ENCODE assay signal across 17 cellular contexts in the genomic region with DNA sequence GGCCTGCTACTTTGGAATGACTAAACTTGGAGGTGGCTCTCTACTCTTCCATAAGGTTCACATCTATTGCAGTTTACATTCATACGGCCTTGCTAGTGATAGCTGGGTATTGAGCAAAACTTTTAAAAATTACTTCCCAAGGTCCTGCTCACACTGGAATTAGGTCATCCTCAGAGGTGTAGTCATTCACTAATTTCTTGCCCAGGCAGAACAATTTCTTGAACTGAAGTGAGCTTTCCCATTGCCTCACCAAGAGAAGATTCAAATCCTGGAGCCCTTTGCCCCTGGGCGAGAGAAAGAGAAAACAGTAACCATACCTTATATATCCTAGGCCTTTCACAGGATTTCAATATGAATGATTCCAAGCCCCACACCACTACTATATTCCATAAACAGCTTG.
A peak's percentile ranks its signal among the peaks of the same experiment; 100 is the strongest.
DNase-seq lines count a peak whose midpoint lies in the region; ATAC-seq and TF ChIP-seq lines count a peak whose summit lies in the region.
"Had no signal": no experiment of that assay in that cellular context is flagged by ENCODE, and none has a peak within 500 bp of the region (broad histone marks: within the 10 kb centered on the region; RNA-seq: fewer than 3 reads in every experiment).

No MANE protein-coding gene starts in this region.

- H3K27ac ChIP-seq in HUES6 (ENCODE audit: low read depth, low read length): peak overlapping the region; percentile 10; the same call in 1 of the 2 replicates
- no peak overlapping the region for H3K27ac ChIP-seq in mammary epithelial cell (ENCODE audit: insufficient read depth, low read depth, low read length)
- peak overlapping the region; percentile 32 for H3K27ac ChIP-seq in epithelial cell of prostate
- H3K27ac ChIP-seq: BLaER1 had no signal

- H4K20me1 ChIP-seq in mammary epithelial cell (ENCODE audit: insufficient read depth, low read length): no peaks in the 10 kb centered on the region

- H3K27me3 Mint-ChIP-seq in mesothelial cell of epicardium (ENCODE audit: low read depth): no peaks in the 10 kb centered on the region
- no peaks in the 10 kb centered on the region for H3K27me3 Mint-ChIP-seq in chondrocyte (ENCODE audit: low read depth)
- H3K27me3 Mint-ChIP-seq: CD4-positive, alpha-beta memory T cell had no signal

- H3K9ac ChIP-seq in HUES6 (ENCODE audit: low read length): no peak overlapping the region
- H3K9ac ChIP-seq in mammary epithelial cell (ENCODE audit: insufficient read depth, low read length): no peak overlapping the region
- H3K9ac ChIP-seq: BLaER1 had no signal

- 53% methylated on average over 2 of the region's 2 CpGs for WGBS in mammary epithelial cell (ENCODE audit: low coverage, missing lambda C conversion rate)

- H2AFZ ChIP-seq in mammary epithelial cell (ENCODE audit: low read depth, low read length): no peak overlapping the region

- BruUV-seq in mammary epithelial cell (replicated peaks; lab: Mats Ljungman, UMichigan): no TSS peak

- H3K9me3 Mint-ChIP-seq in mesothelial cell of epicardium: peaks cover 6% of the 10 kb centered on the region
- H3K9me3 Mint-ChIP-seq in chondrocyte (ENCODE audit: low read depth): peaks cover 6% of the 10 kb centered on the region
- H3K9me3 Mint-ChIP-seq in activated naive CD4-positive, alpha-beta T cell treated with anti-CD3 and anti-CD28 coated beads, Interleukin-2, amount 50 U/mL, for 72 hours: no peaks in the 10 kb centered on the region
- H3K9me3 Mint-ChIP-seq: CD14-positive monocyte; CD4-positive, alpha-beta memory T cell had no signal

- DNase-seq in mammary epithelial cell (peak; percentile 45), epithelial cell of prostate (ENCODE audit: low read depth, low spot score) (no peak), mesothelial cell of epicardium (ENCODE audit: low spot score in 2 of 2, unreplicated experiment in 2 of 2) (no peak), chondrocyte (ENCODE audit: low spot score) (no peak), SKM-1 treated with dmso at 0.1 percent for 144 hours (lab: John Stamatoyannopoulos, UW; ENCODE audit: unreplicated experiment) (no peak)
- no peak for DNase-seq in activated naive CD4-positive, alpha-beta T cell treated with anti-CD3 and anti-CD28 coated beads, Interleukin-2, amount 50 U/mL, for 72 hours (ENCODE audit: low spot score in 2 of 2)
- DNase-seq: 8988T; CD4-positive, alpha-beta memory T cell; DMS153; DMS79; GDM1; GOT3; H7 had no signal

- H3K79me2 ChIP-seq in mammary epithelial cell (ENCODE audit: insufficient read depth, low read length): no peaks in the 10 kb centered on the region

- H3K36me3 ChIP-seq in HUES6 (ENCODE audit: control insufficient read depth, insufficient read depth, low read length): no peaks in the 10 kb centered on the region
- no peaks in the 10 kb centered on the region for H3K36me3 ChIP-seq in mammary epithelial cell (ENCODE audit: insufficient read depth, low read length)
- H3K36me3 ChIP-seq: BLaER1 had no signal

- ATAC-seq in GM21381 (IDR thresholded peaks at IDR 0.05; ENCODE audit: unreplicated experiment): no peak
- ATAC-seq in activated naive CD4-positive, alpha-beta T cell treated with anti-CD3 and anti-CD28 coated beads, Interleukin-2, amount 50 U/mL, for 72 hours: no peak

- no peaks in the 10 kb centered on the region for H3K36me3 Mint-ChIP-seq in mesothelial cell of epicardium
- H3K36me3 Mint-ChIP-seq in chondrocyte (ENCODE audit: low read depth): no peaks in the 10 kb centered on the region
- no peaks in the 10 kb centered on the region for H3K36me3 Mint-ChIP-seq in activated naive CD4-positive, alpha-beta T cell treated with anti-CD3 and anti-CD28 coated beads, Interleukin-2, amount 50 U/mL, for 72 hours
- H3K36me3 Mint-ChIP-seq: CD14-positive monocyte; CD4-positive, alpha-beta memory T cell had no signal

- in situ Hi-C loops in mammary epithelial cell (cut with MboI; ENCODE audit: low sequenced_read_pairs in 2 of 2): no loop called here

- H3K4me1 ChIP-seq in HUES6 (ENCODE audit: control insufficient read depth, insufficient read depth, low read length): peaks cover 38% of the 10 kb centered on the region
- H3K4me1 ChIP-seq in mammary epithelial cell (ENCODE audit: insufficient read depth, low read length): peaks cover 15% of the 10 kb centered on the region
- H3K4me1 ChIP-seq: BLaER1 had no signal

- H3K4me1 Mint-ChIP-seq in mesothelial cell of epicardium: peaks cover 30% of the 10 kb centered on the region
- H3K4me1 Mint-ChIP-seq in chondrocyte (ENCODE audit: low read depth): peaks cover 27% of the 10 kb centered on the region
- H3K4me1 Mint-ChIP-seq: CD4-positive, alpha-beta memory T cell had no signal

- H3K4me3 ChIP-seq in HUES6 (ENCODE audit: low read depth, low read length) (no peak overlapping the region), mammary epithelial cell (replicated peaks in 1 of 3; ENCODE audit: insufficient read depth in 1 of 3, low read depth in 2 of 3, low read length in 3 of 3) (no peak overlapping the region)
- H3K4me3 ChIP-seq: BLaER1 had no signal

- dilution Hi-C loops in mammary epithelial cell (cut with HindIII; ENCODE audit: low sequenced_read_pairs): no loop called here

- H3K4me2 ChIP-seq in mammary epithelial cell (ENCODE audit: insufficient read depth, low read depth, low read length): no peak overlapping the region
- H3K4me2 ChIP-seq: BLaER1 had no signal

- intact Hi-C loops in mammary epithelial cell (cut with micrococcal nuclease): no loop called here

- H3K4me3 Mint-ChIP-seq in mesothelial cell of epicardium (no peak overlapping the region), chondrocyte (ENCODE audit: unreplicated experiment) (no peak overlapping the region)
- H3K4me3 Mint-ChIP-seq: CD14-positive monocyte; CD4-positive, alpha-beta memory T cell had no signal

- no peaks in the 10 kb centered on the region; the same call in 1 of the 2 replicates for H3K27me3 ChIP-seq in HUES6 (ENCODE audit: control insufficient read depth, insufficient read depth, low read length)
- no peaks in the 10 kb centered on the region for H3K27me3 ChIP-seq in mammary epithelial cell (ENCODE audit: insufficient read depth, low read length)

- H3K9me3 ChIP-seq in HUES6 (ENCODE audit: control insufficient read depth, insufficient read depth, low read depth, low read length) (peaks cover 6% of the 10 kb centered on the region), mammary epithelial cell (replicated peaks; ENCODE audit: insufficient read depth, low read length) (no peaks in the 10 kb centered on the region)
- H3K9me3 ChIP-seq: BLaER1 had no signal

- no peak for TF ChIP-seq CTCF in mammary epithelial cell (conservative IDR thresholded peaks at IDR 0.05 in 1 of 2, IDR thresholded peaks at IDR 0.05 in 1 of 2; ENCODE audit: extremely low read depth in 1 of 2, insufficient read depth in 1 of 2, low read depth in 1 of 2, low read length in 2 of 2)
- no peak for TF ChIP-seq CTCF in mesothelial cell of epicardium (IDR thresholded peaks at IDR 0.05; ENCODE audit: unreplicated experiment)
- TF ChIP-seq CTCF in chondrocyte (IDR thresholded peaks at IDR 0.05): no peak

- H3K27ac Mint-ChIP-seq in mesothelial cell of epicardium: peak overlapping the region; percentile 68
- no peak overlapping the region for H3K27ac Mint-ChIP-seq in chondrocyte (ENCODE audit: unreplicated experiment)
- no peak overlapping the region for H3K27ac Mint-ChIP-seq in activated naive CD4-positive, alpha-beta T cell treated with anti-CD3 and anti-CD28 coated beads, Interleukin-2, amount 50 U/mL, for 72 hours
- H3K27ac Mint-ChIP-seq: CD14-positive monocyte; CD4-positive, alpha-beta memory T cell had no signal

- CTCF ChIA-PET in mammary epithelial cell (lab: Charles Lee; ENCODE audit: low non-redundant PET): no interaction called here
